ENCODE assay signal across 8 cellular contexts in the genomic region with DNA sequence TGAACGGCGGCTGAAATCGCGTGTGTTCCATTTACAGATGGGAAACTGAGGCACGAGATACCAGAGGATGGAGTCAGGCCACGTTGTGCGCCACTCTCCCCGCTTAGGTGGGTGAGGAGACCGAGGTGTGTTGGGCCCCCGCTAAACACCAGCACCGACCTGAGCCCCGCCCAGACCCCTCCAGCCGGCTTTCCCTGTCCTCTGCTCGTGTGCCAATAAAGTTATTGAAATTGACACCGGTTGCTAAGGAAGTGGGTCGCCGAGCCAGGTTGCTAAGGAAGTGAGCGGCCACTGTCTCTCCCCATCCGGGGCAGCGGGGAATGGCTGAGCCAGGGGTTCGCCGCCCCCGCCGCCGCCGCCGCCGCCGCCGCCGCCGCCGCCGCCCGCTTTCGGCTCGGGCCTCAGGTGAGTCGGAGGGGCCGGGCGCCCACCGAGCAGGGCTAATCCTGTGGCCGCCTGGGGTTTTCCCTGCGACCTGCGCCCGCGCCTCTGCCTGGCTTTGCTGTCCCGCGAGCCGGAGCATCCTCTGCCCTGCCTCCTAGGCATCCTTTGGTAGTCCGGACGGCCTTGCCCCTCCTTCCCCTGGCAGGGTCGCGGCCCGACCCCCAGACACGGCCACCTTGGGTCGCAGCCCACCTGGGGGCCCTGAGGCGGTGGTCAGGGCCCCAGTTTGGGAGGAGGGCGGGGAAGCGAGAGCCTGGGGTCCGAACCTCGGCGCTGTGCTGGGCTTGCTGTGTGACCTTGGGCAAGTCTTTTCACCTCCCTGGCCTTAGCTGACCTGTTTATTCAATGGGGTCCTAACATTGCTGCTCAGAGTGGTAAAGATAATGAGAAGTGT. TPM values are rescaled to one million over a fixed set of nuclear protein-coding genes. Genes with fewer than 3 reads are reported as not detected.
DNase-seq lines count a peak whose midpoint lies in the region; ATAC-seq and TF ChIP-seq lines count a peak whose summit lies in the region.

KIF3B (plus strand) TSS at position 291 of the 838 bp plus-strand sequence. CDS start 32,127 bp downstream, outside the sequence.

- H3K4me2 ChIP-seq in skeletal muscle satellite cell (ENCODE audit: low read length), result peak within 1 kb of the TSS; percentile 98

- H3K27ac ChIP-seq in WERI-Rb-1 (peak within 1 kb of the TSS; percentile 43; the same call in 1 of the 2 replicates), breast epithelium (peak within 1 kb of the TSS; percentile 75 to 86)

- TF ChIP-seq CTCF in WERI-Rb-1 (IDR thresholded peaks at IDR 0.05; ENCODE audit: low read depth, low read length), result no peak
- TF ChIP-seq CTCF in breast epithelium (IDR thresholded peaks at IDR 0.05), result peak in 1 of 3 donors; percentile 10

- TF ChIP-seq POLR2A in breast epithelium (IDR thresholded peaks at IDR 0.05), result no peak

- DNase-seq in 8988T (peak; percentile 97), NCI-H2196 (lab: John Stamatoyannopoulos, UW; ENCODE audit: unreplicated experiment) (peak; percentile 80), WERI-Rb-1 (peak; percentile 89), breast epithelium (ENCODE audit: low spot score in 2 of 2) (peak; percentile 82 to 84)

- H3K27me3 ChIP-seq in WERI-Rb-1 (ENCODE audit: insufficient read depth, low read depth, severe bottlenecking) (no peaks in the 10 kb centered on the region), breast epithelium (no peaks in the 10 kb centered on the region), skeletal muscle satellite cell (ENCODE audit: control insufficient read depth, insufficient read depth, low read length) (peaks cover 6% of the 10 kb centered on the region)

- H3K36me3 ChIP-seq in WERI-Rb-1, result no peaks in the 10 kb centered on the region; the same call in 1 of the 2 replicates
- H3K36me3 ChIP-seq in breast epithelium, result no peaks in the 10 kb centered on the region
- H3K36me3 ChIP-seq in skeletal muscle satellite cell (ENCODE audit: insufficient read depth, low read length), result peaks cover 2% of the 10 kb centered on the region

- intact Hi-C loops in breast epithelium (cut with DNase I; ENCODE audit: low total_unique reads), result no loop called here

- ATAC-seq in GM18858 (IDR thresholded peaks at IDR 0.05; ENCODE audit: unreplicated experiment), result peak; percentile 64
- ATAC-seq in HG03108 (IDR thresholded peaks at IDR 0.05; ENCODE audit: unreplicated experiment), result peak; percentile 60

- H3K4me1 ChIP-seq in breast epithelium (no peaks in the 10 kb centered on the region), skeletal muscle satellite cell (ENCODE audit: control insufficient read depth, insufficient read depth, low read length) (peaks cover 12% of the 10 kb centered on the region)

- H3K4me3 ChIP-seq in WERI-Rb-1 (ENCODE audit: low read depth, low read length) (peak within 1 kb of the TSS; percentile 89), breast epithelium (peak within 1 kb of the TSS; percentile 89 to 94 (median 91)), iPS-18c (ENCODE audit: insufficient read depth, low read depth, low read length) (peak within 1 kb of the TSS; percentile 92), skeletal muscle satellite cell (ENCODE audit: low read length) (peak within 1 kb of the TSS; percentile 93)

- peak within 1 kb of the TSS; percentile 89 for H3K9ac ChIP-seq in skeletal muscle satellite cell (ENCODE audit: low read depth, low read length)

- no peaks in the 10 kb centered on the region for H3K9me3 ChIP-seq in WERI-Rb-1 (ENCODE audit: severe bottlenecking)
- no peaks in the 10 kb centered on the region for H3K9me3 ChIP-seq in breast epithelium
- H3K9me3 ChIP-seq in iPS-18c (ENCODE audit: control insufficient read depth, insufficient read depth, low read length), result peaks cover 4% of the 10 kb centered on the region
- H3K9me3 ChIP-seq in skeletal muscle satellite cell (replicated peaks; ENCODE audit: low read length), result no peaks in the 10 kb centered on the region

RNA-seq across cellular contexts. Expression of gene KIF3B, which starts in this region (rescaled TPM):
- total RNA-seq in breast epithelium, result 10 to 100 TPM; 23.7 to 28.6 (median 24.6) TPM
- 21.5 and 21.8 TPM in 2 replicates for total RNA-seq in skeletal muscle satellite cell (2012; rRNA removed)

Comparison
In these comparisons a context has a peak if more than half of its experiments do, and no peak if none do; other contexts are left out.
1. Peak in every context shown above with its lines: DNase-seq, ATAC-seq, H3K4me3 ChIP-seq and H3K27ac ChIP-seq.